ENCODE assay signal across 26 cellular contexts in genomic region chr14:24185741-24186140, GRCh38. TPM values are rescaled to one million over a fixed set of nuclear protein-coding genes. Genes with fewer than 3 reads are reported as not detected.
"Had no signal": no experiment of that assay in that cellular context is flagged by ENCODE, and none has a peak within 500 bp of the region (broad histone marks: within the 10 kb centered on the region; RNA-seq: fewer than 3 reads in every experiment).

No MANE protein-coding gene starts in this region.

- H3K27ac Mint-ChIP-seq: activated CD4-positive, alpha-beta memory T cell treated with anti-CD3 and anti-CD28 coated beads for 36 hours; activated naive CD4-positive, alpha-beta T cell treated with anti-CD3 and anti-CD28 coated beads, Interleukin-2, amount 50 U/mL, for 72 hours; WTC11 had no signal

- H3K9me3 ChIP-seq: MG63, Peyer's patch had no signal

- H3K27ac ChIP-seq: Peyer's patch, RWPE1 had no signal

- H3K27me3 Mint-ChIP-seq: activated CD4-positive, alpha-beta memory T cell treated with anti-CD3 and anti-CD28 coated beads for 36 hours; T-helper 17 cell had no signal

- ATAC-seq: activated naive CD4-positive, alpha-beta T cell treated with anti-CD3 and anti-CD28 coated beads, Interleukin-2, amount 50 U/mL, for 72 hours; T-helper 17 cell; WTC11 had no signal

- H3K27me3 ChIP-seq: MG63, Peyer's patch had no signal

- DNase-seq: activated CD4-positive, alpha-beta memory T cell treated with anti-CD3 and anti-CD28 coated beads for 36 hours; activated CD4-positive, alpha-beta T cell treated with anti-CD3 and anti-CD28 coated beads for 48 hours; activated CD4-positive, CD25-positive, alpha-beta regulatory T cell treated with anti-CD3 and anti-CD28 coated beads, Interleukin-2, amount 50 U/mL, for 72 hours; activated CD8-positive, alpha-beta memory T cell treated with anti-CD3 and anti-CD28 coated beads, Interleukin-2, amount 50 U/mL, for 48 hours; activated effector memory CD4-positive, alpha-beta T cell treated with anti-CD3 and anti-CD28 coated beads, Interleukin-2, amount 50 U/mL, for 16 hours; activated naive CD4-positive, alpha-beta T cell treated with Interleukin-2 at 50 U/mL for 16 hours; activated T-cell treated with anti-CD3 and anti-CD28 coated beads, Interleukin-2, amount 50 U/mL, for 1 hour; anterior cingulate cortex; MG63; MV-4-11; NCI-H1092 treated with DMSO at 0.1 percent for 48 hours; NCI-H1417 treated with DMSO at 0.1 percent for 48 hours; NCI-H1694; NCI-H2029; NCI-H510A treated with DMSO at 0.1 percent for 48 hours; NCI-H69; NK-92 treated with Interleukin-12 subunit alpha and Interleukin-12 subunit beta, amount 100 ng/mL, for 24 hours; Peyer's patch; SHP77 treated with DMSO at 0.1 percent for 48 hours; T-helper 17 cell; T-helper 9 cell had no signal

- H3K4me3 Mint-ChIP-seq: activated CD4-positive, alpha-beta memory T cell treated with anti-CD3 and anti-CD28 coated beads for 36 hours; T-helper 17 cell; WTC11 had no signal

- H3K9me3 Mint-ChIP-seq: activated CD4-positive, alpha-beta memory T cell treated with anti-CD3 and anti-CD28 coated beads for 36 hours; activated naive CD4-positive, alpha-beta T cell treated with anti-CD3 and anti-CD28 coated beads, Interleukin-2, amount 50 U/mL, for 72 hours; WTC11 had no signal

RNA-seq across cellular contexts. Expression of gene TSSK4, which starts 19.8 kb away (rescaled TPM):
- total RNA-seq: cardiac septum, SK-MEL-5 had no signal
